ENCODE assay signal across 36 cellular contexts in genomic region chr7:69754476-69754875, GRCh38.
"Had no signal": no experiment of that assay in that cellular context is flagged by ENCODE, and none has a peak within 500 bp of the region (broad histone marks: within the 10 kb centered on the region; RNA-seq: fewer than 3 reads in every experiment).

No MANE protein-coding gene starts in this region.

- H3K4me1 Mint-ChIP-seq: activated CD4-positive, alpha-beta T cell treated with anti-CD3 and anti-CD28 coated beads, Interleukin-2, amount 10 ng/mL, durations not matched to agents 24 days and 14 days; activated naive CD8-positive, alpha-beta T cell treated with anti-CD3 and anti-CD28 coated beads, Interleukin-2, amount 10 ng/mL, durations not matched to agents 7 days and 5 days had no signal

- DNase-seq: activated CD4-positive, alpha-beta memory T cell treated with anti-CD3 and anti-CD28 coated beads for 36 hours; activated CD4-positive, alpha-beta T cell treated with anti-CD3 and anti-CD28 coated beads, Interleukin-2, amount 10 ng/mL, durations not matched to agents 24 days and 14 days; activated CD8-positive, alpha-beta memory T cell treated with anti-CD3 and anti-CD28 coated beads, Interleukin-2, amount 50 U/mL, for 4 hours; activated effector memory CD4-positive, alpha-beta T cell treated with anti-CD3 and anti-CD28 coated beads, Interleukin-2, amount 50 U/mL, for 16 hours; activated naive CD4-positive, alpha-beta T cell treated with anti-CD3 and anti-CD28 coated beads for 36 hours; activated naive CD8-positive, alpha-beta T cell treated with anti-CD3 and anti-CD28 coated beads, Interleukin-2, amount 10 ng/mL, durations not matched to agents 7 days and 5 days; activated T-cell treated with anti-CD3 and anti-CD28 coated beads, Interleukin-2, amount 50 U/mL, for 1 hour; cerebellar nuclear complex; colonic mucosa; effector CD8-positive, alpha-beta T cell; glutamatergic neuron; left ventricle myocardium inferior; mucosa of descending colon; ovary; retina; stimulated activated CD4-positive, alpha-beta T cell treated with anti-CD3 and anti-CD28 coated beads, Interleukin-12 subunit alpha, Interleukin-12 subunit beta, amount 100 ng/mL, for 4 hours; stimulated activated CD4-positive, alpha-beta T cell treated with anti-CD3 and anti-CD28 coated beads, Interleukin-4, amount 100 ng/mL, for 1 hour; T-helper 9 cell; thyroid gland; upper lobe of right lung had no signal

- H3K27me3 ChIP-seq: ascending aorta, cardiac muscle cell, colonic mucosa, ovary, thyroid gland, upper lobe of right lung had no signal

- H3K27me3 Mint-ChIP-seq: activated CD4-positive, alpha-beta memory T cell treated with anti-CD3 and anti-CD28 coated beads for 36 hours; activated CD4-positive, alpha-beta T cell treated with anti-CD3 and anti-CD28 coated beads, Interleukin-2, amount 10 ng/mL, durations not matched to agents 24 days and 14 days; activated naive CD8-positive, alpha-beta T cell treated with anti-CD3 and anti-CD28 coated beads, Interleukin-2, amount 10 ng/mL, durations not matched to agents 7 days and 5 days; progenitor cell of endocrine pancreas; stimulated activated naive CD8-positive, alpha-beta T cell treated with anti-CD3 and anti-CD28 coated beads, Interleukin-15, Interleukin-2, amounts not matched to agents 100 ng/mL and 50 ng/mL, for 24 hours had no signal

- H3K27ac Mint-ChIP-seq: activated CD4-positive, alpha-beta memory T cell treated with anti-CD3 and anti-CD28 coated beads for 36 hours; activated CD4-positive, alpha-beta T cell treated with anti-CD3 and anti-CD28 coated beads, Interleukin-2, amount 10 ng/mL, durations not matched to agents 24 days and 14 days; activated naive CD4-positive, alpha-beta T cell treated with anti-CD3 and anti-CD28 coated beads for 36 hours; activated naive CD8-positive, alpha-beta T cell treated with anti-CD3 and anti-CD28 coated beads, Interleukin-2, amount 10 ng/mL, durations not matched to agents 7 days and 5 days; brain; nephron; progenitor cell of endocrine pancreas; stimulated activated naive CD8-positive, alpha-beta T cell treated with anti-CD3 and anti-CD28 coated beads, Interleukin-15, Interleukin-2, amounts not matched to agents 100 ng/mL and 50 ng/mL, for 24 hours had no signal

- FAIRE-seq: endometrium, frontal cortex, islet of Langerhans, TTC549 had no signal

- H3K4me1 ChIP-seq: ascending aorta, colonic mucosa, thyroid gland, upper lobe of right lung had no signal

- H3K4me3 ChIP-seq: ascending aorta, cardiac muscle cell, colonic mucosa, left ventricle myocardium inferior, lung, mucosa of descending colon, ovary, skin epidermis, thyroid gland, upper lobe of right lung had no signal

- ATAC-seq: activated CD4-positive, CD25-positive, alpha-beta regulatory T cell treated with anti-CD3 and anti-CD28 coated beads, Interleukin-2, amount 50 U/mL, for 24 hours; mucosa of descending colon; sciatic nerve; upper lobe of right lung had no signal

- H3K36me3 ChIP-seq: ascending aorta, cardiac muscle cell, colonic mucosa, left ventricle myocardium inferior, ovary, thyroid gland, upper lobe of right lung had no signal

- H3K36me3 Mint-ChIP-seq: activated CD4-positive, alpha-beta memory T cell treated with anti-CD3 and anti-CD28 coated beads for 36 hours; activated naive CD8-positive, alpha-beta T cell treated with anti-CD3 and anti-CD28 coated beads, Interleukin-2, amount 10 ng/mL, durations not matched to agents 7 days and 5 days; brain had no signal

- H3K27ac ChIP-seq: ascending aorta, cardiac muscle cell, colonic mucosa, left ventricle myocardium inferior, ovary, skin epidermis, thyroid gland, upper lobe of right lung, VCaP had no signal

- H3K4me3 Mint-ChIP-seq: activated CD4-positive, alpha-beta memory T cell treated with anti-CD3 and anti-CD28 coated beads for 36 hours; activated CD4-positive, alpha-beta T cell treated with anti-CD3 and anti-CD28 coated beads, Interleukin-2, amount 10 ng/mL, durations not matched to agents 24 days and 14 days; activated naive CD4-positive, alpha-beta T cell treated with anti-CD3 and anti-CD28 coated beads for 36 hours; activated naive CD8-positive, alpha-beta T cell treated with anti-CD3 and anti-CD28 coated beads, Interleukin-2, amount 10 ng/mL, durations not matched to agents 7 days and 5 days; activated T-helper 1 cell treated with anti-CD3 and anti-CD28 coated beads, Interleukin-12 subunit alpha, Interleukin-12 subunit beta, Interleukin-2, Interleukin-4 antibody, amounts not matched to agents 30 ng/mL and 10 ng/mL and 1 ng/mL, durations not matched to agents 14 hours and 24 hours and 36 hours; brain; nephron; stimulated activated naive CD8-positive, alpha-beta T cell treated with anti-CD3 and anti-CD28 coated beads, Interleukin-15, Interleukin-2, amounts not matched to agents 100 ng/mL and 50 ng/mL, for 24 hours had no signal

- H3K9me3 Mint-ChIP-seq: activated CD4-positive, alpha-beta memory T cell treated with anti-CD3 and anti-CD28 coated beads for 36 hours; activated CD4-positive, alpha-beta T cell treated with anti-CD3 and anti-CD28 coated beads, Interleukin-2, amount 10 ng/mL, durations not matched to agents 24 days and 14 days; activated naive CD4-positive, alpha-beta T cell treated with anti-CD3 and anti-CD28 coated beads for 36 hours; activated T-helper 1 cell treated with anti-CD3 and anti-CD28 coated beads, Interleukin-12 subunit alpha, Interleukin-12 subunit beta, Interleukin-2, Interleukin-4 antibody, amounts not matched to agents 30 ng/mL and 10 ng/mL and 1 ng/mL, durations not matched to agents 14 hours and 24 hours and 36 hours; brain; nephron; stimulated activated naive CD8-positive, alpha-beta T cell treated with anti-CD3 and anti-CD28 coated beads, Interleukin-15, Interleukin-2, amounts not matched to agents 100 ng/mL and 50 ng/mL, for 24 hours had no signal

- H3K9me3 ChIP-seq: ascending aorta, colonic mucosa, left ventricle myocardium inferior, mucosa of descending colon, ovary, thyroid gland, upper lobe of right lung had no signal
